Comparison of ENCODE assay signal across 8 cellular contexts in genomic region chr9:14846871-14847311, GRCh38.
DNase-seq lines count a peak whose midpoint lies in the region; ATAC-seq, FAIRE-seq and TF ChIP-seq lines count a peak whose summit lies in the region.

No MANE protein-coding gene starts in this region.

- intact Hi-C loops in thyroid gland (cut with DNase I): no loop called here

- peak; percentile 85 for TF ChIP-seq CTCF in WERI-Rb-1 (IDR thresholded peaks at IDR 0.05; ENCODE audit: low read depth, low read length)
- peak; percentile 46 for TF ChIP-seq CTCF in coronary artery (IDR thresholded peaks at IDR 0.05)
- TF ChIP-seq CTCF in thyroid gland (IDR thresholded peaks at IDR 0.05): peak in 4 of 6 experiments; percentile 28 to 71 (median 32)

- WGBS in thyroid gland, 2 donors: 19 to 21% methylated on average over 3 of the region's 3 CpGs

- H3K4me3 ChIP-seq in WERI-Rb-1 (ENCODE audit: low read depth, low read length): no peak overlapping the region
- no peak overlapping the region for H3K4me3 ChIP-seq in coronary artery
- no peak overlapping the region for H3K4me3 ChIP-seq in thyroid gland (replicated peaks in 1 of 3)

- TF ChIP-seq POLR2A in GM12891 (IDR thresholded peaks at IDR 0.05; ENCODE audit: low read depth, low read length) (no peak), thyroid gland (IDR thresholded peaks at IDR 0.05) (no peak)

- H3K27me3 ChIP-seq in WERI-Rb-1 (ENCODE audit: insufficient read depth, low read depth, severe bottlenecking) (no peaks in the 10 kb centered on the region), thyroid gland (no peaks in the 10 kb centered on the region)

- DNase-seq in 8988T (peak; percentile 49), GM12891 (ENCODE audit: insufficient read length, low spot score) (peak; percentile 50), NCI-H1048 (lab: John Stamatoyannopoulos, UW) (peak; percentile 27), WERI-Rb-1 (peak; percentile 87), coronary artery (ENCODE audit: low spot score) (no peak), myocyte (ENCODE audit: low read depth) (peak; percentile 68), thyroid gland (peak; percentile 50 to 63)

- peak; percentile 99 for ATAC-seq in HG02642 (IDR thresholded peaks at IDR 0.05; ENCODE audit: poor library complexity, unreplicated experiment)

- FAIRE-seq in GM12891 (lab: Jason Lieb, UNC): peak; percentile 70

- no peaks in the 10 kb centered on the region for H3K36me3 ChIP-seq in WERI-Rb-1
- no peaks in the 10 kb centered on the region for H3K36me3 ChIP-seq in thyroid gland

- H3K27ac ChIP-seq in WERI-Rb-1 (no peak overlapping the region), coronary artery (no peak overlapping the region), thyroid gland (no peak overlapping the region)

- H3K9me3 ChIP-seq in WERI-Rb-1 (ENCODE audit: severe bottlenecking) (peaks cover 2% of the 10 kb centered on the region), thyroid gland (no peaks in the 10 kb centered on the region)

- no peaks in the 10 kb centered on the region for H3K4me1 ChIP-seq in thyroid gland

TF ChIP-seq in GM12891, 5 proteins besides CTCF, POLR2A, EP300 and RAD21:
- no peak for TF ChIP-seq POLR2AphosphoS5 (IDR thresholded peaks at IDR 0.05; ENCODE audit: low read depth, low read length)
- no peak for TF ChIP-seq SPI1 (IDR thresholded peaks at IDR 0.05; ENCODE audit: low read depth, low read length)
- TF ChIP-seq PAX5 (IDR thresholded peaks at IDR 0.05; ENCODE audit: insufficient read depth, low read length, severe bottlenecking): no peak
- TF ChIP-seq TAF1 (IDR thresholded peaks at IDR 0.05; ENCODE audit: low read depth, low read length): no peak
- TF ChIP-seq POU2F2 (IDR thresholded peaks at IDR 0.05; ENCODE audit: low read depth, low read length): no peak

Comparison
In these comparisons a context has a peak if more than half of its experiments do, and no peak if none do; other contexts are left out.
1. CTCF ChIP-seq: peak in every context shown above with its lines; median percentile 85 in WERI-Rb-1; 46 in coronary artery; 32 in thyroid gland.